ENCODE assay signal across 9 cellular contexts in genomic region chr5:51082741-51083140, GRCh38.
"Had no signal": no experiment of that assay in that cellular context is flagged by ENCODE, and none has a peak within 500 bp of the region (broad histone marks: within the 10 kb centered on the region; RNA-seq: fewer than 3 reads in every experiment).

No MANE protein-coding gene starts in this region.

- H3K4me3 Mint-ChIP-seq: HFFc6, IgD-negative memory B cell had no signal

- H3K9me3 ChIP-seq: HAP-1 had no signal

- H3K4me3 ChIP-seq: HAP-1 had no signal

- H3K27ac Mint-ChIP-seq: HFFc6, IgD-negative memory B cell had no signal

- ATAC-seq: HCT116, HepG2 had no signal

- H3K4me1 ChIP-seq: HAP-1 had no signal

- DNase-seq: GOT3, H7, HFFc6, KBM-7 had no signal

- H3K4me1 Mint-ChIP-seq: IgD-negative memory B cell had no signal

- H3K27me3 Mint-ChIP-seq: IgD-negative memory B cell had no signal

- H3K36me3 ChIP-seq: HAP-1 had no signal

- H3K27ac ChIP-seq: HL-60 had no signal
